20 cellular contexts compared by ENCODE assay signal in the genomic region with DNA sequence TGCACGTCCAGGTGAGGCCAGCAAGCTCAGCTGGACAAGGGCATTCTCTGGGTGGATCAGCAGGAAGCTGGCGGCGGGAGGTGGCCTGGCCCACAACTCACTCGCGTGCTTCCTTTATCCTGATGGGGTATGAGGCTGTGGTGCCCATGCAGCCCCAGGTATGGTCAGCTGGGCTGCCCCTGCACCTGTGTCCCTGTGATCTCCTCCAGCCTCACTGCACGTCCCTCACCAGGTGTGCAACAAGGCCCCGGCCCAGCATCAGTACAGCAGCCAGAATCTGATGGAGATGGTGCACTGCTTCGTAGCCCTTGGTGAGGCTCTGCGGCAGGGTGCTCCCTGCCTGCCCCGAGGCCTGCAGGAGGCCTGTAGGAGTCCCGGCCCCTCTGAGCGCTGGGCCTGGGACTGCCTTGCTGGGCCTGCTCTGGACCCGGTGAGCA. TPM values are rescaled to one million over a fixed set of nuclear protein-coding genes. Genes with fewer than 3 reads are reported as not detected.
DNase-seq lines count a peak whose midpoint lies in the region; ATAC-seq and TF ChIP-seq lines count a peak whose summit lies in the region.
"Had no signal": no experiment of that assay in that cellular context is flagged by ENCODE, and none has a peak within 500 bp of the region (broad histone marks: within the 10 kb centered on the region; RNA-seq: fewer than 3 reads in every experiment).

No MANE protein-coding gene starts in this region.

- no peaks in the 10 kb centered on the region for H3K27me3 ChIP-seq in osteoblast (ENCODE audit: insufficient read depth, low read length)
- H3K27me3 ChIP-seq: MG63, SJCRH30 had no signal

- H3K27me3 Mint-ChIP-seq in activated CD8-positive, alpha-beta memory T cell treated with anti-CD3 and anti-CD28 coated beads, Interleukin-2, amount 10 ng/mL, durations not matched to agents 7 days and 5 days, result no peaks in the 10 kb centered on the region
- H3K27me3 Mint-ChIP-seq in type B pancreatic cell, result peaks cover 7% of the 10 kb centered on the region

- H4K20me1 ChIP-seq in osteoblast (ENCODE audit: insufficient read depth, low read length), result no peaks in the 10 kb centered on the region

- H3K4me2 ChIP-seq in osteoblast (ENCODE audit: insufficient read depth, low read length), result no peak overlapping the region
- H3K4me2 ChIP-seq: PC-9 had no signal

- H2AFZ ChIP-seq in osteoblast (ENCODE audit: low read length), result no peak overlapping the region
- H2AFZ ChIP-seq: PC-9 had no signal

- H3K4me1 ChIP-seq in osteoblast (ENCODE audit: insufficient read depth, low read length), result no peaks in the 10 kb centered on the region
- H3K4me1 ChIP-seq: SJCRH30 had no signal

- H3K4me3 Mint-ChIP-seq in activated CD8-positive, alpha-beta memory T cell treated with anti-CD3 and anti-CD28 coated beads, Interleukin-2, amount 10 ng/mL, durations not matched to agents 7 days and 5 days, result no peak overlapping the region
- no peak overlapping the region for H3K4me3 Mint-ChIP-seq in type B pancreatic cell
- H3K4me3 Mint-ChIP-seq: CD4-positive, alpha-beta memory T cell; HFFc6 had no signal

- peak; percentile 31 for DNase-seq in activated CD8-positive, alpha-beta memory T cell treated with anti-CD3 and anti-CD28 coated beads, Interleukin-2, amount 10 ng/mL, durations not matched to agents 7 days and 5 days
- no peak for DNase-seq in activated CD8-positive, alpha-beta memory T cell treated with anti-CD3 and anti-CD28 coated beads for 24 hours
- DNase-seq in ecto neural progenitor cell (ENCODE audit: low spot score) (peak; percentile 39), osteoblast (ENCODE audit: insufficient read length, low spot score, missing footprints) (peak; percentile 32), type B pancreatic cell (ENCODE audit: extremely low spot score, unreplicated experiment) (peak; percentile 55), nucleus accumbens (lab: John Stamatoyannopoulos, UW) (no peak)
- DNase-seq in activated naive CD4-positive, alpha-beta T cell treated with Interleukin-2 at 50 U/mL for 16 hours, result no peak
- DNase-seq: 8988T; CD4-positive, alpha-beta memory T cell; DMS79 treated with DMSO at 0.1 percent for 48 hours; GOT3; HFFc6; Karpas-422; MG63; NCI-H1092 treated with DMSO at 0.1 percent for 48 hours; NCI-H2081 treated with DMSO at 0.1 percent for 48 hours; NCI-H510A; PC-9; SJCRH30 had no signal

- no peak overlapping the region for H3K27ac Mint-ChIP-seq in activated CD8-positive, alpha-beta memory T cell treated with anti-CD3 and anti-CD28 coated beads, Interleukin-2, amount 10 ng/mL, durations not matched to agents 7 days and 5 days
- H3K27ac Mint-ChIP-seq in type B pancreatic cell, result no peak overlapping the region
- H3K27ac Mint-ChIP-seq: CD4-positive, alpha-beta memory T cell; HFFc6 had no signal

- H3K79me2 ChIP-seq in osteoblast (ENCODE audit: insufficient read depth, low read length), result no peaks in the 10 kb centered on the region

- no peaks in the 10 kb centered on the region for H3K36me3 ChIP-seq in osteoblast (ENCODE audit: insufficient read depth, low read length)
- H3K36me3 ChIP-seq: MG63, SJCRH30 had no signal

- CTCF ChIA-PET in activated CD8-positive, alpha-beta memory T cell treated with anti-CD3 and anti-CD28 coated beads, Interleukin-2, amount 10 ng/mL, durations not matched to agents 7 days and 5 days (lab: Charles Lee), result no interaction called here

- no peak for ATAC-seq in activated CD8-positive, alpha-beta memory T cell treated with anti-CD3 and anti-CD28 coated beads, Interleukin-2, amount 10 ng/mL, durations not matched to agents 7 days and 5 days
- no peak for ATAC-seq in HG03045 (IDR thresholded peaks at IDR 0.05; ENCODE audit: unreplicated experiment)

- no peak overlapping the region for H3K27ac ChIP-seq in osteoblast (ENCODE audit: low read depth, low read length)
- H3K27ac ChIP-seq: PC-9, SJCRH30 had no signal

- no peak for TF ChIP-seq CTCF in osteoblast (IDR thresholded peaks at IDR 0.05; ENCODE audit: extremely low read depth, low read depth, low read length)
- no peak for TF ChIP-seq CTCF in type B pancreatic cell (conservative IDR thresholded peaks at IDR 0.05)

- H3K4me1 Mint-ChIP-seq in activated CD8-positive, alpha-beta memory T cell treated with anti-CD3 and anti-CD28 coated beads, Interleukin-2, amount 10 ng/mL, durations not matched to agents 7 days and 5 days, result peaks cover 2% of the 10 kb centered on the region
- H3K4me1 Mint-ChIP-seq in type B pancreatic cell (ENCODE audit: unreplicated experiment), result no peaks in the 10 kb centered on the region

- H3K9me3 Mint-ChIP-seq in activated CD8-positive, alpha-beta memory T cell treated with anti-CD3 and anti-CD28 coated beads, Interleukin-2, amount 10 ng/mL, durations not matched to agents 7 days and 5 days (ENCODE audit: low read depth), result no peaks in the 10 kb centered on the region
- no peaks in the 10 kb centered on the region for H3K9me3 Mint-ChIP-seq in type B pancreatic cell

- no peak overlapping the region for H3K4me3 ChIP-seq in osteoblast (ENCODE audit: insufficient read depth, low read length)
- H3K4me3 ChIP-seq: MG63, PC-9, SJCRH30 had no signal

- no peaks in the 10 kb centered on the region for H3K36me3 Mint-ChIP-seq in activated CD8-positive, alpha-beta memory T cell treated with anti-CD3 and anti-CD28 coated beads, Interleukin-2, amount 10 ng/mL, durations not matched to agents 7 days and 5 days
- H3K36me3 Mint-ChIP-seq in type B pancreatic cell, result no peaks in the 10 kb centered on the region
- H3K36me3 Mint-ChIP-seq: CD4-positive, alpha-beta memory T cell had no signal

- no peaks in the 10 kb centered on the region for H3K9me3 ChIP-seq in osteoblast (ENCODE audit: low read depth, low read length)
- H3K9me3 ChIP-seq: MG63, SJCRH30 had no signal

RNA-seq across cellular contexts. Expression of gene MROH2A, which starts 17.6 kb away (rescaled TPM):
- not detected for total RNA-seq in activated CD8-positive, alpha-beta memory T cell treated with anti-CD3 and anti-CD28 coated beads, Interleukin-2, amount 10 ng/mL, durations not matched to agents 7 days and 5 days
- total RNA-seq in osteoblast, result not detected in 2 replicates
- not detected in 2 replicates for total RNA-seq in type B pancreatic cell (ENCODE audit: low replicate concordance)
- total RNA-seq: CD4-positive, alpha-beta memory T cell; HFFc6; SJCRH30 had no signal

RNA-seq across cellular contexts. Expression of gene UGT1A1, which starts 35.7 kb away (rescaled TPM):
- total RNA-seq in activated CD8-positive, alpha-beta memory T cell treated with anti-CD3 and anti-CD28 coated beads, Interleukin-2, amount 10 ng/mL, durations not matched to agents 7 days and 5 days, result not detected
- total RNA-seq in osteoblast (not detected in 2 replicates), type B pancreatic cell (ENCODE audit: low replicate concordance) (0.21 and 0.77 TPM in 2 replicates)
- total RNA-seq: CD4-positive, alpha-beta memory T cell; HFFc6; SJCRH30 had no signal

RNA-seq across cellular contexts. Expression of gene HJURP, which starts 58.6 kb away (rescaled TPM):
- total RNA-seq in activated CD8-positive, alpha-beta memory T cell treated with anti-CD3 and anti-CD28 coated beads, Interleukin-2, amount 10 ng/mL, durations not matched to agents 7 days and 5 days, result 100 to 1,000 TPM; 111 to 145 TPM
- total RNA-seq in osteoblast (2.9 and 3.5 TPM in 2 replicates), type B pancreatic cell (ENCODE audit: low replicate concordance) (16.7 and 42.1 TPM in 2 replicates)

Comparison
In these comparisons a context has a peak if more than half of its experiments do, and no peak if none do; other contexts are left out.
1. DNase-seq: peak in activated CD8-positive, alpha-beta memory T cell treated with anti-CD3 and anti-CD28 coated beads, Interleukin-2, amount 10 ng/mL, durations not matched to agents 7 days and 5 days (single experiment), ecto neural progenitor cell (single experiment), osteoblast (single experiment) and type B pancreatic cell (single experiment); none in activated CD8-positive, alpha-beta memory T cell treated with anti-CD3 and anti-CD28 coated beads for 24 hours (single experiment), nucleus accumbens (0 of 56) and activated naive CD4-positive, alpha-beta T cell treated with Interleukin-2 at 50 U/mL for 16 hours (single experiment).